Comparison of ENCODE assay signal across 29 cellular contexts in genomic region chr15:81075272-81075671, GRCh38. TPM values are rescaled to one million over a fixed set of nuclear protein-coding genes. Genes with fewer than 3 reads are reported as not detected.
"Had no signal": no experiment of that assay in that cellular context is flagged by ENCODE, and none has a peak within 500 bp of the region (broad histone marks: within the 10 kb centered on the region; RNA-seq: fewer than 3 reads in every experiment).

No MANE protein-coding gene starts in this region.

- FAIRE-seq: endothelial cell of umbilical vein, kidney had no signal

- H3K4me3 ChIP-seq: esophagus muscularis mucosa, gastroesophageal sphincter, heart left ventricle, hepatocyte, lung, ovary, psoas muscle, sigmoid colon, stomach, thyroid gland, vagina had no signal

- DNase-seq: dermis blood vessel endothelial cell; effector memory CD4-positive, alpha-beta T cell; foreskin keratinocyte; heart left ventricle; kidney; natural killer cell; occipital lobe; ovary; posterior cingulate gyrus; psoas muscle; right cardiac atrium; sigmoid colon; stimulated activated CD4-positive, alpha-beta T cell treated with anti-CD3 and anti-CD28 coated beads, Interleukin-4, amount 100 ng/mL, for 4 hours; stimulated activated naive CD4-positive, alpha-beta T cell; stomach; thyroid gland had no signal

- H2AFZ ChIP-seq: hepatocyte had no signal

- ATAC-seq: foreskin keratinocyte, gastroesophageal sphincter, heart left ventricle, left lobe of liver, natural killer cell, right cardiac atrium had no signal

- H3K27ac Mint-ChIP-seq: memory B cell, natural killer cell had no signal

- H3K79me2 ChIP-seq: hepatocyte had no signal

- H3K36me3 Mint-ChIP-seq: natural killer cell had no signal

- H3K27ac ChIP-seq: esophagus muscularis mucosa, foreskin keratinocyte, gastroesophageal sphincter, heart left ventricle, hepatocyte, ovary, psoas muscle, sigmoid colon, stomach, thyroid gland, vagina had no signal

- H3K9me3 ChIP-seq: esophagus muscularis mucosa, gastroesophageal sphincter, ovary, psoas muscle, sigmoid colon, stomach, thyroid gland, vagina had no signal

- H3K4me1 ChIP-seq: foreskin keratinocyte, sigmoid colon, stomach, thyroid gland, vagina had no signal

- H3K4me3 Mint-ChIP-seq: memory B cell, natural killer cell had no signal

- H3K27me3 ChIP-seq: esophagus muscularis mucosa, foreskin keratinocyte, gastroesophageal sphincter, heart left ventricle, hepatocyte, ovary, sigmoid colon, stomach, thyroid gland, vagina had no signal

- H3K36me3 ChIP-seq: esophagus muscularis mucosa, gastroesophageal sphincter, heart left ventricle, ovary, sigmoid colon, stomach, thyroid gland, vagina had no signal

- H3K4me2 ChIP-seq: hepatocyte had no signal

- H3K4me1 Mint-ChIP-seq: memory B cell, natural killer cell had no signal

RNA-seq across cellular contexts. Expression of gene CFAP161, which starts 58.8 kb away (rescaled TPM):
- total RNA-seq: endothelial cell of umbilical vein, epithelial cell of proximal tubule, foreskin keratinocyte, hepatocyte, renal cortical epithelial cell had no signal
- polyA plus RNA-seq: fibroblast of lung, foreskin keratinocyte, liver, neural cell, sigmoid colon had no signal
